9 cellular contexts compared by ENCODE assay signal in the genomic region with DNA sequence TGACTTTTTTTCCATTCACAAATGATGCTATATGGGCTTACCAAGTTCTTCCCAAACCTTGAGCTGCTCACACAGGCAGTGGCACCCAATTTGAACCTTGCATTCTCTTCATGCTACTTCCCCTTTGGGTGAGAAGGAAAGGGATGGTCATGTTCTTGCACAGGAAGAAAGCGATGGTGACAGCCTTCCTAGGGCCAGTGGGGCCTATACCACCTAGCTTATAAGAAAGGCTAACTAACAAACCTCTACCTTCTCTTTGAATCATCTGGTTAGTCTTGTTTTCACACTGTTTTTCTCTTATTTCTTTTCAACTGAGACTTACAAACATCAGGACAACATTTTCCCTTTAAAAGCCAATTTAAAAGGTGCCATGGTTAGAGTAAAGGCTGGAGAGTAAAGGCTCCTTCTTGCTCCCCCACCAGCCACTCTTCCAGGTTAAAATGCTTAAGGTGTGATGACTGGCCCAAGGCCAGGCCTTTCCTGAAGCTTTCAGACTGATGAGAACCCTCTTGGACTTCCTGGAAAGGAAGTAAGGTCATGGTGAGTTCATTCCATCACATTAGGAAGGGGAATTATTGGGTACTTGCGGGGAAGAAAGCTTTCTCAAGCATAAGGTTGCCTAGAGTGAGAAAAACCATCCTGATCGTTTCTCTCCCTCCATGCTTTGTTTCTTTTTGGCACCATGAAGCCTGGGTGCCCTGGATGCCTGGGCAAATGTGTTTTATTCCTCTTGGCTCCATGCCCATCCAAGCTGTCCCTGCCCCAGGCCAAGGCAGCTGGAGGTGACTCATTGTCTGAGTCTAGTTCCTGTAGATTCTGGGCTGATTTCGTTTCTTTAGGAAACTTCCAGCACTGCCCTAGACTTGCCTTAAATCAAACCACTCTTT. TPM values are rescaled to one million over a fixed set of nuclear protein-coding genes. Genes with fewer than 3 reads are reported as not detected.
DNase-seq lines count a peak whose midpoint lies in the region; ATAC-seq and TF ChIP-seq lines count a peak whose summit lies in the region.
"Had no signal": no experiment of that assay in that cellular context is flagged by ENCODE, and none has a peak within 500 bp of the region (broad histone marks: within the 10 kb centered on the region; RNA-seq: fewer than 3 reads in every experiment).

No MANE protein-coding gene starts in this region.

- 62 to 76% methylated on average over 4 of the region's 4 CpGs for WGBS in heart right ventricle, 2 donors
- whole genome bisulfite sequencing in smooth muscle cell (ENCODE audit: low lambda C conversion rate) = 61% methylated on average over 4 of the region's 4 CpGs

- peak overlapping the region; percentile 61 for H3K4me2 ChIP-seq in smooth muscle cell

- TF ChIP-seq CTCF in HFFc6 (IDR thresholded peaks at IDR 0.05) (no peak), heart right ventricle (IDR thresholded peaks at IDR 0.05) (no peak), smooth muscle cell (IDR thresholded peaks at IDR 0.05; ENCODE audit: borderline replicate concordance, insufficient read depth, poor library complexity, severe bottlenecking) (no peak), endothelial cell (IDR thresholded peaks at IDR 0.05; ENCODE audit: unreplicated experiment) (no peak)

- peak overlapping the region; percentile 32 for H2AFZ ChIP-seq in smooth muscle cell (ENCODE audit: low read depth)

- no peaks in the 10 kb centered on the region for H4K20me1 ChIP-seq in smooth muscle cell (ENCODE audit: low read depth)

- H3K9me3 Mint-ChIP-seq in HFFc6 = no peaks in the 10 kb centered on the region
- H3K9me3 Mint-ChIP-seq in endothelial cell (ENCODE audit: unreplicated experiment) = no peaks in the 10 kb centered on the region

- H3K36me3 ChIP-seq in heart right ventricle (no peaks in the 10 kb centered on the region), smooth muscle cell (ENCODE audit: low read depth) (no peaks in the 10 kb centered on the region)

- H3K9ac ChIP-seq in smooth muscle cell (ENCODE audit: low read depth) = peak overlapping the region; percentile 16

- DNase-seq in HFFc6 = peak; percentile 65
- peak; percentile 41 for DNase-seq in T1000 (lab: John Stamatoyannopoulos, UW)
- peak in 1 of 2 donors; percentile 23 for DNase-seq in heart right ventricle
- no peak for DNase-seq in smooth muscle cell (lab: John Stamatoyannopoulos, UW; ENCODE audit: unreplicated experiment)
- no peak for DNase-seq in activated naive CD4-positive, alpha-beta T cell treated with anti-CD3 and anti-CD28 coated beads, Interleukin-2, amount 50 U/mL, for 16 hours
- no peak for DNase-seq in endothelial cell (ENCODE audit: low spot score)
- DNase-seq in iPS-NIHi11 (ENCODE audit: low spot score) = no peak
- DNase-seq: effector CD8-positive, alpha-beta T cell had no signal

- H3F3A ChIP-seq in smooth muscle cell (ENCODE audit: low read depth) = peaks cover 8% of the 10 kb centered on the region

- H3K27ac Mint-ChIP-seq in HFFc6 = peak overlapping the region; percentile 74
- no peak overlapping the region for H3K27ac Mint-ChIP-seq in endothelial cell (ENCODE audit: unreplicated experiment)

- peak overlapping the region in 5 of 10 donors; percentile 28 to 79 (median 55) for H3K27ac ChIP-seq in heart right ventricle
- H3K27ac ChIP-seq in smooth muscle cell (ENCODE audit: low read depth) = peak overlapping the region; percentile 91
- H3K27ac ChIP-seq: VCaP had no signal

- H3K79me2 ChIP-seq in smooth muscle cell (ENCODE audit: low read depth) = no peaks in the 10 kb centered on the region

- H3K4me1 ChIP-seq in heart right ventricle (peaks cover 0 to 41% (median 22%) of the 10 kb centered on the region in 9 donors), smooth muscle cell (ENCODE audit: low read depth) (peaks cover 17% of the 10 kb centered on the region)

- ATAC-seq in heart right ventricle = peak in 7 of 8 donors; percentile 20 to 68 (median 43)

- intact Hi-C loops in heart right ventricle (cut with DNase I) = no loop called here

- H3K4me1 Mint-ChIP-seq in HFFc6 (ENCODE audit: low read depth) (peaks cover 39% of the 10 kb centered on the region), endothelial cell (ENCODE audit: unreplicated experiment) (no peaks in the 10 kb centered on the region)

- H3K27me3 Mint-ChIP-seq in HFFc6 (ENCODE audit: insufficient read depth) (no peaks in the 10 kb centered on the region), endothelial cell (ENCODE audit: unreplicated experiment) (peaks cover 4% of the 10 kb centered on the region)

- H3K27me3 ChIP-seq in heart right ventricle = no peaks in the 10 kb centered on the region
- no peaks in the 10 kb centered on the region for H3K27me3 ChIP-seq in smooth muscle cell (ENCODE audit: low read depth)

- H3K4me3 Mint-ChIP-seq in HFFc6 (peak overlapping the region; percentile 50), endothelial cell (ENCODE audit: unreplicated experiment) (no peak overlapping the region)

- H3K4me3 ChIP-seq in heart right ventricle (no peak overlapping the region), smooth muscle cell (no peak overlapping the region)

- H3K9me3 ChIP-seq in heart right ventricle (no peaks in the 10 kb centered on the region), smooth muscle cell (replicated peaks; ENCODE audit: low read depth) (no peaks in the 10 kb centered on the region)

- H3K36me3 Mint-ChIP-seq in HFFc6 (ENCODE audit: low read depth) = no peaks in the 10 kb centered on the region
- no peaks in the 10 kb centered on the region for H3K36me3 Mint-ChIP-seq in endothelial cell (ENCODE audit: low read depth, unreplicated experiment)

RNA-seq across cellular contexts. Expression of a gene that starts 41.4 kb away (rescaled TPM):
- total RNA-seq in HFFc6 (2021; fragmentation: NEBNext Ultra II Directional; extraction: Animal tissue kit (Norgen Biotek cat#: 25700)) = under 1 TPM in 2 of 6 experiments, not detected in 4; 0.33 TPM
- total RNA-seq in heart right ventricle = 1 to 10 TPM in 7 of 10 donors, under 1 TPM in 3; 0.18 to 3.5 (median 1.3) TPM
- under 1 TPM; 0.09 to 0.73 TPM for polyA plus RNA-seq in heart right ventricle
- 175 and 181 TPM in 2 replicates for total RNA-seq in smooth muscle cell
- polyA plus RNA-seq in smooth muscle cell = 15.2 and 85.3 TPM in 2 replicates
- not detected for total RNA-seq in endothelial cell (ENCODE audit: unreplicated experiment)

Comparison
In these comparisons a context has a peak if more than half of its experiments do, and no peak if none do; other contexts are left out.
1. DNase-seq: peak in HFFc6 (single experiment) and T1000 (single experiment); none in smooth muscle cell (single experiment), activated naive CD4-positive, alpha-beta T cell treated with anti-CD3 and anti-CD28 coated beads, Interleukin-2, amount 50 U/mL, for 16 hours (single experiment), endothelial cell (single experiment) and iPS-NIHi11 (single experiment).
2. RNA of a gene that starts 41.4 kb away (total RNA-seq): 175 to 181 TPM in smooth muscle cell; 0.18 to 3.5 TPM in heart right ventricle, 0.33 TPM in HFFc6 and not detected in endothelial cell (single experiment); every median in the first group is over 10 times any median in the second.